In the genomic region with DNA sequence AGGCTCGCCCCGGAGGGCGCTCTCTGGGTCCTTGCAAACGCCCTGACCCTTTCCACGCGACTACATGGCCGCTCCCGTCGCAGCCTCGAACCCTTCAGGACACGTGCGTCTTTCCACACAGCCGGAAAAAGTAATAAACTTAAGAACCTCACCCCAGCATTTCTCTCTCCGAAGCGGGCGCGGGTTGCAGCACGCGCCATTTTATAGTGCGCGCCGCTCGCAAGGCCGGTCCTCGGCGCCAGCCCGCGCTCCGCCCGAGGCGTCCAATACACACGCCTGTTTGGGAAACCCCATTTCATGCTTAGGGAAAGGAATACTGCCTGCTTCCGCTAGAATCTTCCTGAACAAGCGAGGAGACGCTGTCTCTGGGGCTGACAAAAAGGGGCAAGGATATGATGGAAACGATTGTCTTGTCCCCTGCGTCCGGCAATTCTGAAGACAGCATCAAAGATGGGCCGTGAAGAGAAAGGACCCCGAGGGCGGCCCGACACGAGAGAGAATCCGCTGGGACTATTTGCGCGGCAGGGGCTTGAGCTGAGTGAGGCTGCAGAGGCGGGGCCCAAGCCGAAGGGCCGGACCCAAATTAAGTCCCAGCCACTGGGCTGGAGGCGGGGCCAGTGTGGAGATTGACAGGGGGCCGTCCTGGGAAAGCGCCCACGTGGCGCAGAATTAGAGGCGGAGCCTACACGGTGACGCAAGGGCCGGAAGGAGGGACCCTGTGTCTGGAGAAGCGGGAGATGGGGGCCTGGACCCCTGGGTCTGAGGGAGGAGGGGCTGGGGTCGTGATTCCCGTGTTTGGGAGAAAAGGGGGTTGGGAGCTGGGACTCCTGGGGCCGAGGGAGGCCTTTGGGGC, we compare ENCODE assay signal across 1 cellular context.
TF ChIP-seq lines count a peak whose summit lies in the region.

No MANE protein-coding gene starts in this region.

TF ChIP-seq in K562, 482 proteins besides CTCF, POLR2A, EP300 and RAD21 (continued from another document and continues in another):
- 0 out of 6 replicates have a peak, but pooled peaks of 1 of the 3 experiments have one; percentile 29 for TF ChIP-seq ZBTB11 (CRISPR knock-in tag; IDR thresholded peaks at IDR 0.05)
- TF ChIP-seq TEAD4 (IDR thresholded peaks at IDR 0.05; ENCODE audit: low read length) = no peak; the same call in 1 of the 2 replicates
- no peak for TF ChIP-seq TEAD4 (CRISPR knock-in tag; IDR thresholded peaks at IDR 0.05; ENCODE audit: borderline replicate concordance)
- TF ChIP-seq SRSF1 (IDR thresholded peaks at IDR 0.05; ENCODE audit: low read depth, low read length) = no peak
- TF ChIP-seq ZNF318 (IDR thresholded peaks at IDR 0.05; ENCODE audit: borderline replicate concordance in 1 of 2, low read depth in 1 of 2) = 0 out of 4 replicates have a peak, but pooled peaks of 1 of the 2 experiments have one; percentile 18
- no peak for TF ChIP-seq ILK (tag; IDR thresholded peaks at IDR 0.05; ENCODE audit: borderline replicate concordance, low read depth)
- no peak for TF ChIP-seq MCM7 (IDR thresholded peaks at IDR 0.05)
- TF ChIP-seq HNRNPL (IDR thresholded peaks at IDR 0.05; ENCODE audit: low read depth, low read length) = no peak; the same call in 1 of the 2 replicates
- TF ChIP-seq, protein P1, sequence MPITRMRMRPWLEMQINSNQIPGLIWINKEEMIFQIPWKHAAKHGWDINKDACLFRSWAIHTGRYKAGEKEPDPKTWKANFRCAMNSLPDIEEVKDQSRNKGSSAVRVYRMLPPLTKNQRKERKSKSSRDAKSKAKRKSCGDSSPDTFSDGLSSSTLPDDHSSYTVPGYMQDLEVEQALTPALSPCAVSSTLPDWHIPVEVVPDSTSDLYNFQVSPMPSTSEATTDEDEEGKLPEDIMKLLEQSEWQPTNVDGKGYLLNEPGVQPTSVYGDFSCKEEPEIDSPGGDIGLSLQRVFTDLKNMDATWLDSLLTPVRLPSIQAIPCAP (CRISPR knock-in tag; IDR thresholded peaks at IDR 0.05; ENCODE audit: borderline replicate concordance) = no peak
- TF ChIP-seq, protein P2, sequence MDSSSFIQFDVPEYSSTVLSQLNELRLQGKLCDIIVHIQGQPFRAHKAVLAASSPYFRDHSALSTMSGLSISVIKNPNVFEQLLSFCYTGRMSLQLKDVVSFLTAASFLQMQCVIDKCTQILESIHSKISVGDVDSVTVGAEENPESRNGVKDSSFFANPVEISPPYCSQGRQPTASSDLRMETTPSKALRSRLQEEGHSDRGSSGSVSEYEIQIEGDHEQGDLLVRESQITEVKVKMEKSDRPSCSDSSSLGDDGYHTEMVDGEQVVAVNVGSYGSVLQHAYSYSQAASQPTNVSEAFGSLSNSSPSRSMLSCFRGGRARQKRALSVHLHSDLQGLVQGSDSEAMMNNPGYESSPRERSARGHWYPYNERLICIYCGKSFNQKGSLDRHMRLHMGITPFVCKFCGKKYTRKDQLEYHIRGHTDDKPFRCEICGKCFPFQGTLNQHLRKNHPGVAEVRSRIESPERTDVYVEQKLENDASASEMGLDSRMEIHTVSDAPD (CRISPR knock-in tag; IDR thresholded peaks at IDR 0.05) = no peak
- no peak for TF ChIP-seq SMARCA5 (IDR thresholded peaks at IDR 0.05)
- TF ChIP-seq, protein P3, sequence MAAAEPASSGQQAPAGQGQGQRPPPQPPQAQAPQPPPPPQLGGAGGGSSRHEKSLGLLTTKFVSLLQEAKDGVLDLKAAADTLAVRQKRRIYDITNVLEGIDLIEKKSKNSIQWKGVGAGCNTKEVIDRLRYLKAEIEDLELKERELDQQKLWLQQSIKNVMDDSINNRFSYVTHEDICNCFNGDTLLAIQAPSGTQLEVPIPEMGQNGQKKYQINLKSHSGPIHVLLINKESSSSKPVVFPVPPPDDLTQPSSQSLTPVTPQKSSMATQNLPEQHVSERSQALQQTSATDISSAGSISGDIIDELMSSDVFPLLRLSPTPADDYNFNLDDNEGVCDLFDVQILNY (CRISPR knock-in tag; IDR thresholded peaks at IDR 0.05) = no peak
- TF ChIP-seq HNRNPUL1 (IDR thresholded peaks at IDR 0.05; ENCODE audit: low read length) = no peak
- TF ChIP-seq, protein P4, sequence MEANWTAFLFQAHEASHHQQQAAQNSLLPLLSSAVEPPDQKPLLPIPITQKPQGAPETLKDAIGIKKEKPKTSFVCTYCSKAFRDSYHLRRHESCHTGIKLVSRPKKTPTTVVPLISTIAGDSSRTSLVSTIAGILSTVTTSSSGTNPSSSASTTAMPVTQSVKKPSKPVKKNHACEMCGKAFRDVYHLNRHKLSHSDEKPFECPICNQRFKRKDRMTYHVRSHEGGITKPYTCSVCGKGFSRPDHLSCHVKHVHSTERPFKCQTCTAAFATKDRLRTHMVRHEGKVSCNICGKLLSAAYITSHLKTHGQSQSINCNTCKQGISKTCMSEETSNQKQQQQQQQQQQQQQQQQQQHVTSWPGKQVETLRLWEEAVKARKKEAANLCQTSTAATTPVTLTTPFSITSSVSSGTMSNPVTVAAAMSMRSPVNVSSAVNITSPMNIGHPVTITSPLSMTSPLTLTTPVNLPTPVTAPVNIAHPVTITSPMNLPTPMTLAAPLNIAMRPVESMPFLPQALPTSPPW (CRISPR knock-in tag; IDR thresholded peaks at IDR 0.05) = peak; percentile 73
- TF ChIP-seq CBX3 (IDR thresholded peaks at IDR 0.05; ENCODE audit: borderline replicate concordance in 1 of 2, low read length in 2 of 2) = no peak
- no peak for TF ChIP-seq EHMT2 (IDR thresholded peaks at IDR 0.05)
- peak; percentile 52; the same call in 1 of the 2 replicates for TF ChIP-seq ZNF12 (CRISPR knock-in tag; IDR thresholded peaks at IDR 0.05)
- TF ChIP-seq NFE2L1 (tag; IDR thresholded peaks at IDR 0.05; ENCODE audit: borderline replicate concordance, low read depth) = no peak
- no peak for TF ChIP-seq BRF1 (IDR thresholded peaks at IDR 0.05; ENCODE audit: borderline replicate concordance, extremely low read depth, insufficient read length)
- peak; percentile 58 for TF ChIP-seq NFIC (IDR thresholded peaks at IDR 0.05)
- TF ChIP-seq FIP1L1 (IDR thresholded peaks at IDR 0.05; ENCODE audit: low read depth, low read length, poor library complexity, severe bottlenecking) = peak; percentile 22
- no peak for TF ChIP-seq UBTF (IDR thresholded peaks at IDR 0.05; ENCODE audit: borderline replicate concordance in 1 of 2, low read depth in 2 of 2, low read length in 2 of 2)
- peak in 1 of 2 experiments; percentile 67; a peak in 2 of 4 replicates for TF ChIP-seq ZNF639 (CRISPR knock-in tag; conservative IDR thresholded peaks at IDR 0.05 in 1 of 2, IDR thresholded peaks at IDR 0.05 in 1 of 2)
